In the genomic region with DNA sequence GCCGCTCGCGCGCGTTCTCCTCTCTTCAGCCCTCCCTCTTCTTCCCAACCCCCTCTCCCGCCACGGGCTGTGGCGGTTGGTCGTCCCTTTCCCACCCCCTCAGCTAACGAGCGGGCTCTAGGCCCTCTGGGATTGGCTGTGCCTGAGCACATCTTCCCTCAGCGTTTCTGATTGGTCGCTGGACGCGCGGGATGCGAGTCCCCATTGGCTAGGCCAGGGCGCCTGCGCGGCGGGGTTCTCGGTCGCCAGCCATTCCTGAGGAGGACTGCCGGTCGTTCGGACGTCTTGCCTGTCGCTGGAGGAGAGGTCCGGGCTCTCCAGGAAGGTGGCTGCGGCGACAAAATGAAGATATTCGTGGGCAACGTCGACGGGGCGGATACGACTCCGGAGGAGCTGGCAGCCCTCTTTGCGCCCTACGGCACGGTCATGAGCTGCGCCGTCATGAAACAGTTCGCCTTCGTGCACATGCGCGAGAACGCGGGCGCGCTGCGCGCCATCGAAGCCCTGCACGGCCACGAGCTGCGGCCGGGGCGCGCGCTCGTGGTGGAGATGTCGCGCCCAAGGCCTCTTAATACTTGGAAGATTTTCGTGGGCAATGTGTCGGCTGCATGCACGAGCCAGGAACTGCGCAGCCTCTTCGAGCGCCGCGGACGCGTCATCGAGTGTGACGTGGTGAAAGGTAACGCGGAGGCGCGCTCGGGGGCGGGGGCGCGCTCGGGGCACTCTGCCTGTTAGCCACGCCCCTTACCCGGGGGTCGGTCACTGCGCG, we compare ENCODE assay signal across 8 cellular contexts. TPM values are rescaled to one million over a fixed set of nuclear protein-coding genes. Genes with fewer than 3 reads are reported as not detected.
DNase-seq lines count a peak whose midpoint lies in the region; TF ChIP-seq lines count a peak whose summit lies in the region.

A gene with protein sequence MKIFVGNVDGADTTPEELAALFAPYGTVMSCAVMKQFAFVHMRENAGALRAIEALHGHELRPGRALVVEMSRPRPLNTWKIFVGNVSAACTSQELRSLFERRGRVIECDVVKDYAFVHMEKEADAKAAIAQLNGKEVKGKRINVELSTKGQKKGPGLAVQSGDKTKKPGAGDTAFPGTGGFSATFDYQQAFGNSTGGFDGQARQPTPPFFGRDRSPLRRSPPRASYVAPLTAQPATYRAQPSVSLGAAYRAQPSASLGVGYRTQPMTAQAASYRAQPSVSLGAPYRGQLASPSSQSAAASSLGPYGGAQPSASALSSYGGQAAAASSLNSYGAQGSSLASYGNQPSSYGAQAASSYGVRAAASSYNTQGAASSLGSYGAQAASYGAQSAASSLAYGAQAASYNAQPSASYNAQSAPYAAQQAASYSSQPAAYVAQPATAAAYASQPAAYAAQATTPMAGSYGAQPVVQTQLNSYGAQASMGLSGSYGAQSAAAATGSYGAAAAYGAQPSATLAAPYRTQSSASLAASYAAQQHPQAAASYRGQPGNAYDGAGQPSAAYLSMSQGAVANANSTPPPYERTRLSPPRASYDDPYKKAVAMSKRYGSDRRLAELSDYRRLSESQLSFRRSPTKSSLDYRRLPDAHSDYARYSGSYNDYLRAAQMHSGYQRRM (plus strand): TSS at position 252 of the 769 bp plus-strand sequence. CDS start 91 bp downstream, at position 343.

- TF ChIP-seq CTCF in fibroblast of pulmonary artery (IDR thresholded peaks at IDR 0.05; ENCODE audit: low read length, missing control alignments): no peak
- TF ChIP-seq CTCF in nephron (IDR thresholded peaks at IDR 0.05; ENCODE audit: unreplicated experiment in 3 of 3): no peak

- peak within 1 kb of the TSS; percentile 99 for H3K4me3 Mint-ChIP-seq in nephron
- H3K4me3 Mint-ChIP-seq in stimulated activated naive CD8-positive, alpha-beta T cell treated with anti-CD3 and anti-CD28 coated beads, Interleukin-15, Interleukin-2, amounts not matched to agents 100 ng/mL and 50 ng/mL, for 24 hours: peak within 1 kb of the TSS; percentile 96

- peaks cover 26% of the 10 kb centered on the region for H3K36me3 Mint-ChIP-seq in nephron (ENCODE audit: low read depth)
- peaks cover 48% of the 10 kb centered on the region for H3K36me3 Mint-ChIP-seq in stimulated activated naive CD8-positive, alpha-beta T cell treated with anti-CD3 and anti-CD28 coated beads, Interleukin-15, Interleukin-2, amounts not matched to agents 100 ng/mL and 50 ng/mL, for 24 hours (ENCODE audit: low read depth)

- no peaks in the 10 kb centered on the region for H3K27me3 ChIP-seq in H7 (ENCODE audit: control insufficient read depth, insufficient read depth, low read length)

- peak within 1 kb of the TSS; percentile 87 to 99 (median 98) for H3K27ac Mint-ChIP-seq in nephron
- H3K27ac Mint-ChIP-seq in stimulated activated naive CD8-positive, alpha-beta T cell treated with anti-CD3 and anti-CD28 coated beads, Interleukin-15, Interleukin-2, amounts not matched to agents 100 ng/mL and 50 ng/mL, for 24 hours: peak within 1 kb of the TSS; percentile 98

- H3K27me3 Mint-ChIP-seq in nephron (ENCODE audit: low read depth): no peaks in the 10 kb centered on the region
- no peaks in the 10 kb centered on the region for H3K27me3 Mint-ChIP-seq in stimulated activated naive CD8-positive, alpha-beta T cell treated with anti-CD3 and anti-CD28 coated beads, Interleukin-15, Interleukin-2, amounts not matched to agents 100 ng/mL and 50 ng/mL, for 24 hours

- H3K36me3 ChIP-seq in H7 (replicated peaks; ENCODE audit: control insufficient read depth, insufficient read depth, low read length): peaks cover 18% of the 10 kb centered on the region

- H3K9me3 Mint-ChIP-seq in nephron: no peaks in the 10 kb centered on the region
- H3K9me3 Mint-ChIP-seq in stimulated activated naive CD8-positive, alpha-beta T cell treated with anti-CD3 and anti-CD28 coated beads, Interleukin-15, Interleukin-2, amounts not matched to agents 100 ng/mL and 50 ng/mL, for 24 hours: no peaks in the 10 kb centered on the region

- H3K4me1 Mint-ChIP-seq in nephron: peaks cover 32% of the 10 kb centered on the region
- peaks cover 47% of the 10 kb centered on the region for H3K4me1 Mint-ChIP-seq in stimulated activated naive CD8-positive, alpha-beta T cell treated with anti-CD3 and anti-CD28 coated beads, Interleukin-15, Interleukin-2, amounts not matched to agents 100 ng/mL and 50 ng/mL, for 24 hours (ENCODE audit: low read depth)

- peak within 1 kb of the TSS; percentile 97 for H3K4me3 ChIP-seq in H7 (ENCODE audit: insufficient read depth, low read depth, low read length)
- peak within 1 kb of the TSS; percentile 81 for H3K4me3 ChIP-seq in fibroblast of pulmonary artery (replicated peaks; ENCODE audit: low read depth, low read length)

- DNase-seq in ELF-1 (ENCODE audit: low read depth, low spot score) (peak; percentile 99), H7 (peak; percentile 100), M059J (ENCODE audit: low read depth) (peak; percentile 100), SHP77 (lab: John Stamatoyannopoulos, UW) (peak; percentile 100), fibroblast of pulmonary artery (ENCODE audit: low read depth) (peak; percentile 99)
- peak; percentile 98 for DNase-seq in activated effector memory CD4-positive, alpha-beta T cell treated with Interleukin-2 at 50 U/mL for 16 hours

RNA-seq across cellular contexts. Expression of the gene that starts here (rescaled TPM):
- total RNA-seq in H7 (2014; rRNA removed; shearing (Covaris generic)): 51.6 and 55.2 TPM in 2 replicates
- total RNA-seq in M059J (2014; rRNA removed; shearing (Covaris generic)): 29.6 and 53.4 TPM in 2 replicates

Comparison
In these comparisons a context has a peak if more than half of its experiments do, and no peak if none do; other contexts are left out.
1. Peak in every context shown above with its lines: DNase-seq and H3K4me3 ChIP-seq.